ENCODE assay signal across 15 cellular contexts in the genomic region with DNA sequence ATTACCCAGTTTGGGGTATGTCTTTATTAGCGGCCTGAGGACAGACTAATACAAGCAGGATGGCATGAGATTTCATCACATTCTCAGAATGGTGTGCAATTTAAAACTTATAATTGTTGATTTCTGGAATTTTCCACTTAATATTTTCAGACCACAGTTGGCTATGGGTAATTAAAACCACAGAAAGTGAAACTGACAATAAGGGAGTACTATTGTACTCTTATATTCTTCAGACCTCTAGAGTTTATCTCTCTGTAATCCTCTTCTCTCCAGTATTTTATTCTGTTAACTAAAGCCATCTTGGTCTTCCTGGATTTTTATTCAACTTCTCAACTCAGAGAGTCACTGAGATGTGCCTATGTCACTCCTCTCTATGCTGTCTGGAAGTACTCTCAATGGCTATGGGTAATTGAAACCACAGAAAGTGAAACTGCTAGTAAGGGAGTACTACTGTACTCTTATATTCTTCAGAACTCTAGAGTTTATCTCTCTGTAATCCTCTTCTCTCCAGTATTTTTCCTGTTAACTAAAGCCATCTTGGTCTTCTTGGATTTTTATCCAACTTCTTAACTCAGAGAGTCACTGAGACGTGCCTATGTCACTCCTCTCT.
DNase-seq lines count a peak whose midpoint lies in the region; ATAC-seq and TF ChIP-seq lines count a peak whose summit lies in the region.
"Had no signal": no experiment of that assay in that cellular context is flagged by ENCODE, and none has a peak within 500 bp of the region (broad histone marks: within the 10 kb centered on the region; RNA-seq: fewer than 3 reads in every experiment).

No MANE protein-coding gene starts in this region.

- peaks cover 22% of the 10 kb centered on the region for H3K36me3 ChIP-seq in MG63
- H3K36me3 ChIP-seq in left ventricle myocardium inferior, result peaks cover 12% of the 10 kb centered on the region
- H3K36me3 ChIP-seq: suprapubic skin had no signal

- H3K27me3 ChIP-seq in MG63 (no peaks in the 10 kb centered on the region), left ventricle myocardium inferior (ENCODE audit: low read depth) (no peaks in the 10 kb centered on the region)
- H3K27me3 ChIP-seq: suprapubic skin had no signal

- no peak overlapping the region for H3K27ac ChIP-seq in left ventricle myocardium inferior (replicated peaks)
- H3K27ac ChIP-seq: psoas muscle, suprapubic skin had no signal

- H3K9me3 ChIP-seq in MG63 (no peaks in the 10 kb centered on the region), left ventricle myocardium inferior (replicated peaks) (no peaks in the 10 kb centered on the region)
- H3K9me3 ChIP-seq: psoas muscle, suprapubic skin had no signal

- ATAC-seq in GM18499 (IDR thresholded peaks at IDR 0.05; ENCODE audit: insufficient read depth, unreplicated experiment) (peak; percentile 79), GM19467 (IDR thresholded peaks at IDR 0.05; ENCODE audit: unreplicated experiment) (peak; percentile 87), HG03025 (IDR thresholded peaks at IDR 0.05; ENCODE audit: low FRiP score, unreplicated experiment) (peak; percentile 96)
- ATAC-seq: psoas muscle had no signal

- H3K4me3 ChIP-seq in MG63, result peak overlapping the region; percentile 7; the same call in 1 of the 2 replicates
- H3K4me3 ChIP-seq in left ventricle myocardium inferior, result no peak overlapping the region
- H3K4me3 ChIP-seq: psoas muscle, suprapubic skin had no signal

- intact Hi-C loops in left ventricle myocardium inferior (cut with micrococcal nuclease), result no loop called here

- H3K4me1 ChIP-seq in left ventricle myocardium inferior, result peaks cover 8% of the 10 kb centered on the region
- H3K4me1 ChIP-seq: psoas muscle, suprapubic skin had no signal

- no peak for TF ChIP-seq CTCF in left ventricle myocardium inferior (IDR thresholded peaks at IDR 0.05; ENCODE audit: borderline replicate concordance)

- no peak for DNase-seq in MG63
- no peak for DNase-seq in DMS79 treated with DMSO at 0.1 percent for 48 hours (lab: John Stamatoyannopoulos, UW)
- DNase-seq in NCI-H187 (lab: John Stamatoyannopoulos, UW), result no peak
- no peak for DNase-seq in NCI-H2029 (lab: John Stamatoyannopoulos, UW)
- DNase-seq in left ventricle myocardium inferior, result no peak
- DNase-seq: aorta; effector CD8-positive, alpha-beta T cell; hippocampal formation; mammary epithelial cell; NCI-H774; psoas muscle had no signal
